17 cellular contexts compared by ENCODE assay signal in genomic region chr22:37669586-37669985, GRCh38. TPM values are rescaled to one million over a fixed set of nuclear protein-coding genes. Genes with fewer than 3 reads are reported as not detected.
DNase-seq lines count a peak whose midpoint lies in the region; ATAC-seq lines count a peak whose summit lies in the region.
"Had no signal": no experiment of that assay in that cellular context is flagged by ENCODE, and none has a peak within 500 bp of the region (broad histone marks: within the 10 kb centered on the region; RNA-seq: fewer than 3 reads in every experiment).

No MANE protein-coding gene starts in this region.

- no peak overlapping the region for H3K27ac ChIP-seq in GM23248
- H3K27ac ChIP-seq in rectal smooth muscle tissue (ENCODE audit: low read depth, low read length), result peak overlapping the region; percentile 70

- intact Hi-C loops in activated CD4-positive, alpha-beta T cell treated with anti-CD3 and anti-CD28 coated beads, Interleukin-2, amount 10 ng/mL, durations not matched to agents 24 days and 14 days (cut with micrococcal nuclease), result no loop called here

- H3K9me2 ChIP-seq in GM23248 (ENCODE audit: insufficient read depth), result no peaks in the 10 kb centered on the region

- no peaks in the 10 kb centered on the region for H3K27me3 Mint-ChIP-seq in activated CD4-positive, alpha-beta T cell treated with anti-CD3 and anti-CD28 coated beads, Interleukin-2, amount 10 ng/mL, durations not matched to agents 24 days and 14 days
- H3K27me3 Mint-ChIP-seq: activated naive CD8-positive, alpha-beta T cell treated with anti-CD3 and anti-CD28 coated beads, Interleukin-2, amount 10 ng/mL, durations not matched to agents 7 days and 5 days had no signal

- H3K4me3 ChIP-seq in GM23248, result no peak overlapping the region
- H3K4me3 ChIP-seq in rectal smooth muscle tissue (ENCODE audit: low read length), result no peak overlapping the region

- H3K9ac ChIP-seq in GM23248 (no peak overlapping the region), rectal smooth muscle tissue (ENCODE audit: low read length) (no peak overlapping the region)

- no peak overlapping the region for H2AFZ ChIP-seq in GM23248

- ATAC-seq in GM21423 (IDR thresholded peaks at IDR 0.05; ENCODE audit: unreplicated experiment), result no peak
- no peak for ATAC-seq in GM21360 (IDR thresholded peaks at IDR 0.05; ENCODE audit: unreplicated experiment)
- ATAC-seq: right cardiac atrium had no signal

- DNase-seq in activated CD4-positive, alpha-beta T cell treated with anti-CD3 and anti-CD28 coated beads, Interleukin-2, amount 10 ng/mL, durations not matched to agents 24 days and 14 days, result no peak
- DNase-seq in activated CD4-positive, alpha-beta T cell treated with anti-CD3 and anti-CD28 coated beads, Interleukin-2, amount 50 U/mL, for 48 hours, result no peak
- DNase-seq in GM23248 (peak; percentile 31), astrocyte of the hippocampus (ENCODE audit: low read depth, low spot score) (peak; percentile 56), medulla oblongata (ENCODE audit: extremely low spot score) (no peak)
- DNase-seq: activated naive CD8-positive, alpha-beta T cell treated with anti-CD3 and anti-CD28 coated beads, Interleukin-2, amount 10 ng/mL, durations not matched to agents 7 days and 5 days; cerebellar nuclear complex; GF-D8; glutamatergic neuron; KBM-7; mesendoderm; NCI-H1105; right cardiac atrium had no signal

- no peaks in the 10 kb centered on the region for H3K9me3 Mint-ChIP-seq in activated CD4-positive, alpha-beta T cell treated with anti-CD3 and anti-CD28 coated beads, Interleukin-2, amount 10 ng/mL, durations not matched to agents 24 days and 14 days
- H3K9me3 Mint-ChIP-seq: activated naive CD8-positive, alpha-beta T cell treated with anti-CD3 and anti-CD28 coated beads, Interleukin-2, amount 10 ng/mL, durations not matched to agents 7 days and 5 days had no signal

- H3K36me3 Mint-ChIP-seq in activated CD4-positive, alpha-beta T cell treated with anti-CD3 and anti-CD28 coated beads, Interleukin-2, amount 10 ng/mL, durations not matched to agents 24 days and 14 days (ENCODE audit: low read depth), result peaks cover 13% of the 10 kb centered on the region

- no peaks in the 10 kb centered on the region for H3K9me3 ChIP-seq in GM23248 (ENCODE audit: low read depth)

- peaks cover 13% of the 10 kb centered on the region for H3K4me1 ChIP-seq in GM23248 (ENCODE audit: insufficient read depth)
- H3K4me1 ChIP-seq in rectal smooth muscle tissue (ENCODE audit: control insufficient read depth, insufficient read depth, low read length), result peaks cover 14% of the 10 kb centered on the region

- no peaks in the 10 kb centered on the region for H4K20me1 ChIP-seq in GM23248 (ENCODE audit: insufficient read depth)

- H3F3A ChIP-seq in GM23248 (ENCODE audit: insufficient read depth), result peaks cover 6% of the 10 kb centered on the region

- WGBS in GM23248 (ENCODE audit: low coverage in 1 of 2, low lambda C conversion rate in 2 of 2, missing lambda C conversion rate in 2 of 2), 2 experiments, result 84 to 87% methylated on average over 6 of the region's 6 CpGs

- in situ Hi-C loops in GM23248 (cut with MboI), result no loop called here

- no peak overlapping the region for H3K4me3 Mint-ChIP-seq in activated CD4-positive, alpha-beta T cell treated with anti-CD3 and anti-CD28 coated beads, Interleukin-2, amount 10 ng/mL, durations not matched to agents 24 days and 14 days
- H3K4me3 Mint-ChIP-seq: activated naive CD8-positive, alpha-beta T cell treated with anti-CD3 and anti-CD28 coated beads, Interleukin-2, amount 10 ng/mL, durations not matched to agents 7 days and 5 days had no signal

- H3K36me3 ChIP-seq in GM23248 (ENCODE audit: low read depth), result no peaks in the 10 kb centered on the region
- H3K36me3 ChIP-seq in rectal smooth muscle tissue (ENCODE audit: control insufficient read depth, insufficient read depth, low read length), result peaks cover 3% of the 10 kb centered on the region

- peak overlapping the region; percentile 58 for H3K27ac Mint-ChIP-seq in activated CD4-positive, alpha-beta T cell treated with anti-CD3 and anti-CD28 coated beads, Interleukin-2, amount 10 ng/mL, durations not matched to agents 24 days and 14 days
- H3K27ac Mint-ChIP-seq: activated naive CD8-positive, alpha-beta T cell treated with anti-CD3 and anti-CD28 coated beads, Interleukin-2, amount 10 ng/mL, durations not matched to agents 7 days and 5 days had no signal

- H3K4me2 ChIP-seq in GM23248 (ENCODE audit: unreplicated experiment), result no peak overlapping the region

- H3K27me3 ChIP-seq in GM23248 (replicated peaks; ENCODE audit: insufficient read depth), result no peaks in the 10 kb centered on the region
- H3K27me3 ChIP-seq in rectal smooth muscle tissue (ENCODE audit: control insufficient read depth, insufficient read depth, low read length), result no peaks in the 10 kb centered on the region

- peaks cover 41% of the 10 kb centered on the region for H3K79me2 ChIP-seq in GM23248 (ENCODE audit: insufficient read depth)

- H3K4me1 Mint-ChIP-seq in activated CD4-positive, alpha-beta T cell treated with anti-CD3 and anti-CD28 coated beads, Interleukin-2, amount 10 ng/mL, durations not matched to agents 24 days and 14 days, result peaks cover 30% of the 10 kb centered on the region

RNA-seq across cellular contexts. Expression of gene LGALS1, which starts 5.8 kb away (rescaled TPM):
- 361 and 362 TPM in 2 replicates for total RNA-seq in activated CD4-positive, alpha-beta T cell treated with anti-CD3 and anti-CD28 coated beads, Interleukin-2, amount 10 ng/mL, durations not matched to agents 24 days and 14 days
- total RNA-seq in GM23248 (2014; rRNA removed; shearing (Covaris generic)), result 5,290 and 7,830 TPM in 2 replicates
- polyA plus RNA-seq in GM23248 (2016; fragmentation: Nextera tagmentation; extraction: Ambion mirVana), result 6,727 and 6,984 TPM in 2 replicates

RNA-seq across cellular contexts. Expression of gene PDXP, which starts 11.1 kb away (rescaled TPM):
- total RNA-seq in activated CD4-positive, alpha-beta T cell treated with anti-CD3 and anti-CD28 coated beads, Interleukin-2, amount 10 ng/mL, durations not matched to agents 24 days and 14 days, result 49.3 and 51.2 TPM in 2 replicates
- total RNA-seq in GM23248 (2014; rRNA removed; shearing (Covaris generic)), result 17.5 and 17.7 TPM in 2 replicates
- polyA plus RNA-seq in GM23248 (2016; fragmentation: Nextera tagmentation; extraction: Ambion mirVana), result 1.9 and 2.1 TPM in 2 replicates

RNA-seq across cellular contexts. Expression of gene NOL12, which starts 16.6 kb away (rescaled TPM):
- total RNA-seq in activated CD4-positive, alpha-beta T cell treated with anti-CD3 and anti-CD28 coated beads, Interleukin-2, amount 10 ng/mL, durations not matched to agents 24 days and 14 days, result 67.9 and 70.3 TPM in 2 replicates
- 4.9 and 19.1 TPM in 2 replicates for total RNA-seq in GM23248 (2014; rRNA removed; shearing (Covaris generic))
- polyA plus RNA-seq in GM23248 (2016; fragmentation: Nextera tagmentation; extraction: Ambion mirVana), result 24.9 and 25.1 TPM in 2 replicates

RNA-seq across cellular contexts. Expression of gene TRIOBP, which starts 27.3 kb away (rescaled TPM):
- total RNA-seq in activated CD4-positive, alpha-beta T cell treated with anti-CD3 and anti-CD28 coated beads, Interleukin-2, amount 10 ng/mL, durations not matched to agents 24 days and 14 days, result 33.3 and 34.8 TPM in 2 replicates
- total RNA-seq in GM23248 (2014; rRNA removed; shearing (Covaris generic)), result 127 and 135 TPM in 2 replicates
- polyA plus RNA-seq in GM23248 (2016; fragmentation: Nextera tagmentation; extraction: Ambion mirVana), result 123 and 130 TPM in 2 replicates

RNA-seq across cellular contexts. Expression of gene SH3BP1, which starts 30.1 kb away (rescaled TPM):
- total RNA-seq in activated CD4-positive, alpha-beta T cell treated with anti-CD3 and anti-CD28 coated beads, Interleukin-2, amount 10 ng/mL, durations not matched to agents 24 days and 14 days, result 110 and 115 TPM in 2 replicates
- 2.4 and 9.9 TPM in 2 replicates for total RNA-seq in GM23248 (2014; rRNA removed; shearing (Covaris generic))
- polyA plus RNA-seq in GM23248 (2016; fragmentation: Nextera tagmentation; extraction: Ambion mirVana), result 0.81 and 0.89 TPM in 2 replicates
- total RNA-seq: A172 had no signal

Comparison
In these comparisons a context has a peak if more than half of its experiments do, and no peak if none do; other contexts are left out.
1. DNase-seq: peak in GM23248 (single experiment) and astrocyte of the hippocampus (single experiment); none in activated CD4-positive, alpha-beta T cell treated with anti-CD3 and anti-CD28 coated beads, Interleukin-2, amount 10 ng/mL, durations not matched to agents 24 days and 14 days (single experiment), activated CD4-positive, alpha-beta T cell treated with anti-CD3 and anti-CD28 coated beads, Interleukin-2, amount 50 U/mL, for 48 hours (0 of 2) and medulla oblongata (single experiment).
2. RNA of gene LGALS1, which starts 5.8 kb away (total RNA-seq): 5,290 to 7,830 TPM in GM23248; 361 to 362 TPM in activated CD4-positive, alpha-beta T cell treated with anti-CD3 and anti-CD28 coated beads, Interleukin-2, amount 10 ng/mL, durations not matched to agents 24 days and 14 days; every median in the first group is over 10 times any median in the second.